12 cellular contexts compared by ENCODE assay signal in the genomic region with DNA sequence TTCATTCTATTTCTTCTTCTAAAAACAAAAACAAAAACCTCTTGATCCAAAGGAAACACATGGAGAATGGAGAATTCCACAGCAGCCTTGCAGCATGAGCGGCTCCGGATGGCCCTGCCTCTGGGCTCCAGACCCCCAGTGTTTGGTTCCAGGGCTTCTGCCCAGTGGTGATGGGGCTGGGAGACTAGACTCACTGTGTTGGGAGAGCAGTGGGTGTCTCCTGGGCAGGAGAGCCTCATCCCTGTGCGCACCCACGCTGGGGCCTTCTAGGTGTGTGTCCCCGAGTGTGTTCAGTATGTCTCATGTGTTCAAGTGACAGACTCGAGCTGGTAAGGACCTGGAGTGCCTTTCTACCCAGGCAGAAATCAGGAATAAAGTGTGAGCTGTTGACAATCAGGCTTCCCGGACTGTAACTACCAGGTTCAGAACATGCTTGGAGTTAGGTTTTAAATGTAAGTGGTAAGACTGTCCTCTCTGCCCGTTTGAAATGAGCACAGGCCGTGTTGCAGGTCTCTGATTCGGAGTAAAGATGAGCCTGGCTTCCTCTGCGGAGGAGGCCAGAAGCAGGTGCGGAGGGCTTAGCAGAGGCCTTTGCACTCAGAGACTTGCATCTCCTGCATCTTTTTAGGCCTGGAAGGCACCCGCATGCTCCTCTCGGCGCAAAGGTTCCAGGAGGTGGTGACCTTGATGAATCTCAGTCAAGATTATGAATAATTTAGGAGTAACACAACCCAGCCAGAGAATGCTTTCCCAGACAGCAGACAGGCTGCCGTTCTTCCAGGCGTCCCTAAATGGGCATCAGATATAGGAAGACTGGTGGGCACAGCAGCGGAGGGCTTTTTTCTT.
"Had no signal": no experiment of that assay in that cellular context is flagged by ENCODE, and none has a peak within 500 bp of the region (broad histone marks: within the 10 kb centered on the region; RNA-seq: fewer than 3 reads in every experiment).

No MANE protein-coding gene starts in this region.

- H3K36me3 Mint-ChIP-seq: activated CD4-positive, alpha-beta memory T cell treated with anti-CD3 and anti-CD28 coated beads for 36 hours; activated naive CD4-positive, alpha-beta T cell treated with anti-CD3 and anti-CD28 coated beads, Interleukin-2, amount 10 ng/mL, durations not matched to agents 7 days and 5 days; naive thymus-derived CD4-positive, alpha-beta T cell had no signal

- H3K27me3 Mint-ChIP-seq: activated CD4-positive, alpha-beta memory T cell treated with anti-CD3 and anti-CD28 coated beads for 36 hours; activated CD4-positive, alpha-beta T cell treated with anti-CD3 and anti-CD28 coated beads for 36 hours; dendritic cell treated with granulocyte-macrophage colony-stimulating factor and Interleukin-4, amounts not matched to agents 40 ng/mL and 50 ng/mL, for 4 days had no signal

- H3K27ac ChIP-seq: ascending aorta had no signal

- H3K9me3 ChIP-seq: ascending aorta, mucosa of descending colon had no signal

- FAIRE-seq: bronchial epithelial cell, small intestine had no signal

- H3K36me3 ChIP-seq: ascending aorta had no signal

- H3K27ac Mint-ChIP-seq: activated CD4-positive, alpha-beta memory T cell treated with anti-CD3 and anti-CD28 coated beads for 36 hours; activated CD4-positive, alpha-beta T cell treated with anti-CD3 and anti-CD28 coated beads for 36 hours; activated naive CD4-positive, alpha-beta T cell treated with anti-CD3 and anti-CD28 coated beads, Interleukin-2, amount 10 ng/mL, durations not matched to agents 7 days and 5 days; activated T-cell treated with anti-CD3 and anti-CD28 coated beads, Interleukin-2, amount 50 U/mL, for 24 hours; dendritic cell treated with granulocyte-macrophage colony-stimulating factor and Interleukin-4, amounts not matched to agents 40 ng/mL and 50 ng/mL, for 4 days; naive thymus-derived CD4-positive, alpha-beta T cell; T-helper 1 cell treated with Interleukin-12 subunit alpha and Interleukin-12 subunit beta and Interleukin-4 antibody, amounts not matched to agents 30 μg/mL and 1 μg/mL, for 36 hours had no signal

- H3K27me3 ChIP-seq: ascending aorta had no signal

- H3K4me1 Mint-ChIP-seq: activated naive CD4-positive, alpha-beta T cell treated with anti-CD3 and anti-CD28 coated beads, Interleukin-2, amount 10 ng/mL, durations not matched to agents 7 days and 5 days had no signal

- H3K4me3 ChIP-seq: ascending aorta, lung, mucosa of descending colon had no signal

- H3K4me1 ChIP-seq: ascending aorta had no signal

- H3K4me3 Mint-ChIP-seq: activated CD4-positive, alpha-beta memory T cell treated with anti-CD3 and anti-CD28 coated beads for 36 hours; activated CD4-positive, alpha-beta T cell treated with anti-CD3 and anti-CD28 coated beads for 36 hours; activated naive CD4-positive, alpha-beta T cell treated with anti-CD3 and anti-CD28 coated beads, Interleukin-2, amount 10 ng/mL, durations not matched to agents 7 days and 5 days; activated T-cell treated with anti-CD3 and anti-CD28 coated beads, Interleukin-2, amount 50 U/mL, for 24 hours; T-helper 1 cell treated with Interleukin-12 subunit alpha and Interleukin-12 subunit beta and Interleukin-4 antibody, amounts not matched to agents 30 μg/mL and 1 μg/mL, for 36 hours had no signal

- H3K9me3 Mint-ChIP-seq: activated CD4-positive, alpha-beta memory T cell treated with anti-CD3 and anti-CD28 coated beads for 36 hours; activated naive CD4-positive, alpha-beta T cell treated with anti-CD3 and anti-CD28 coated beads, Interleukin-2, amount 10 ng/mL, durations not matched to agents 7 days and 5 days; activated T-cell treated with anti-CD3 and anti-CD28 coated beads, Interleukin-2, amount 50 U/mL, for 24 hours; dendritic cell treated with granulocyte-macrophage colony-stimulating factor and Interleukin-4, amounts not matched to agents 40 ng/mL and 50 ng/mL, for 4 days; naive thymus-derived CD4-positive, alpha-beta T cell; T-helper 1 cell treated with Interleukin-12 subunit alpha and Interleukin-12 subunit beta and Interleukin-4 antibody, amounts not matched to agents 30 μg/mL and 1 μg/mL, for 36 hours had no signal
